ENCODE assay signal across 37 cellular contexts in the genomic region with DNA sequence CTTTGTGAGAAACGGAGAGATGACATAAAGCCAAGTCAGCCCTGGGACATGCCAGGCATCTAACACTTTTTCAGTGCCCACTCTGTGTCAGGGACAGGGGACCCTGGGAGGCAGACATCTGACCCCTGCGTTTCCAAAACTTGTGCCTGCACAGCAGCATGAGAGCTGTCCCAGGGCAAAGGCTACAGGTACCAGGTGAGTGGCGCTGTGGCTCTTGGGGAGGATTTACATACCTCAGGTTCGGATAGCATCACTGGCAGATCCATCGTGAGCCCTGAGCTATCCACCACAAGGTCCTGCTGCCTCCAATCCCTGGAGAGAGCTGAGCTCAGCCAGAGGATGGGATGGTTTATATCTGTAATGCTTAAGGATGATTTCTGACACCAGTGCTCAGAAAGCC. TPM values are rescaled to one million over a fixed set of nuclear protein-coding genes. Genes with fewer than 3 reads are reported as not detected.
DNase-seq lines count a peak whose midpoint lies in the region; ATAC-seq, FAIRE-seq and TF ChIP-seq lines count a peak whose summit lies in the region.
"Had no signal": no experiment of that assay in that cellular context is flagged by ENCODE, and none has a peak within 500 bp of the region (broad histone marks: within the 10 kb centered on the region; RNA-seq: fewer than 3 reads in every experiment).

No MANE protein-coding gene starts in this region.

- no peaks in the 10 kb centered on the region for H3K36me3 Mint-ChIP-seq in activated CD4-positive, alpha-beta T cell treated with anti-CD3 and anti-CD28 coated beads, Interleukin-2, amount 10 ng/mL, durations not matched to agents 24 days and 14 days (ENCODE audit: low read depth)
- H3K36me3 Mint-ChIP-seq in stimulated activated effector memory CD8-positive, alpha-beta T cell treated with anti-CD3 and anti-CD28 coated beads, Interleukin-12 subunit alpha, Interleukin-12 subunit beta, amount 100 ng/mL, for 72 hours, result no peaks in the 10 kb centered on the region
- H3K36me3 Mint-ChIP-seq: CD14-positive monocyte; CD4-positive, alpha-beta memory T cell; CD4-positive, CD25-positive, alpha-beta regulatory T cell; CD8-positive, alpha-beta memory T cell; CD8-positive, alpha-beta T cell had no signal

- ATAC-seq in stimulated activated effector memory CD8-positive, alpha-beta T cell treated with anti-CD3 and anti-CD28 coated beads, Interleukin-12 subunit alpha, Interleukin-12 subunit beta, amount 100 ng/mL, for 72 hours, result peak; percentile 31
- ATAC-seq in omental fat pad (ENCODE audit: low FRiP score), result no peak
- ATAC-seq: CD8-positive, alpha-beta T cell had no signal

- intact Hi-C loops in activated CD4-positive, alpha-beta T cell treated with anti-CD3 and anti-CD28 coated beads, Interleukin-2, amount 10 ng/mL, durations not matched to agents 24 days and 14 days (cut with micrococcal nuclease), result loop anchor here (10.0 kb wide), 1 partner anchor 445 kb away; no protein-coding TSS in a partner anchor
- intact Hi-C loops in esophagus muscularis mucosa (cut with DNase I), result no loop called here

- H3K27me3 ChIP-seq in bronchial epithelial cell (ENCODE audit: control insufficient read depth, insufficient read depth, low read length), result peaks cover 1% of the 10 kb centered on the region
- peaks cover 0 to 26% (median 0%) of the 10 kb centered on the region in 4 donors for H3K27me3 ChIP-seq in esophagus muscularis mucosa
- H3K27me3 ChIP-seq in MG63, result peaks cover 36% of the 10 kb centered on the region
- H3K27me3 ChIP-seq: BE2C; BLaER1; BLaER1 treated with 17β-estradiol and CSF1 and Interleukin-3, amounts not matched to agents 10 nM and 100 nM had no signal

- H3K4me3 Mint-ChIP-seq in activated CD4-positive, alpha-beta T cell treated with anti-CD3 and anti-CD28 coated beads, Interleukin-2, amount 10 ng/mL, durations not matched to agents 24 days and 14 days, result no peak overlapping the region
- H3K4me3 Mint-ChIP-seq in stimulated activated effector memory CD8-positive, alpha-beta T cell treated with anti-CD3 and anti-CD28 coated beads, Interleukin-12 subunit alpha, Interleukin-12 subunit beta, amount 100 ng/mL, for 72 hours, result no peak overlapping the region
- H3K4me3 Mint-ChIP-seq: B cell; CD14-positive monocyte; CD4-positive, alpha-beta memory T cell; CD4-positive, alpha-beta T cell; CD4-positive, CD25-positive, alpha-beta regulatory T cell; CD8-positive, alpha-beta memory T cell; CD8-positive, alpha-beta T cell had no signal

- TF ChIP-seq POLR2A in esophagus muscularis mucosa (IDR thresholded peaks at IDR 0.05; ENCODE audit: low read depth), result no peak

- H3K27ac Mint-ChIP-seq in activated CD4-positive, alpha-beta T cell treated with anti-CD3 and anti-CD28 coated beads, Interleukin-2, amount 10 ng/mL, durations not matched to agents 24 days and 14 days, result no peak overlapping the region
- no peak overlapping the region for H3K27ac Mint-ChIP-seq in stimulated activated effector memory CD8-positive, alpha-beta T cell treated with anti-CD3 and anti-CD28 coated beads, Interleukin-12 subunit alpha, Interleukin-12 subunit beta, amount 100 ng/mL, for 72 hours
- H3K27ac Mint-ChIP-seq: B cell; CD14-positive monocyte; CD4-positive, alpha-beta memory T cell; CD4-positive, alpha-beta T cell; CD4-positive, CD25-positive, alpha-beta regulatory T cell; CD8-positive, alpha-beta memory T cell; CD8-positive, alpha-beta T cell had no signal

- H3K4me3 ChIP-seq in bronchial epithelial cell (ENCODE audit: low read depth, low read length) (no peak overlapping the region), esophagus muscularis mucosa (no peak overlapping the region), MG63 (no peak overlapping the region)
- H3K4me3 ChIP-seq: A549; BLaER1; BLaER1 treated with 17β-estradiol and CSF1 and Interleukin-3, amounts not matched to agents 10 nM and 100 nM had no signal

- peak; percentile 48 for DNase-seq in activated CD4-positive, alpha-beta T cell treated with anti-CD3 and anti-CD28 coated beads, Interleukin-2, amount 10 ng/mL, durations not matched to agents 24 days and 14 days
- DNase-seq in activated CD4-positive, alpha-beta T cell treated with anti-CD3 and anti-CD28 coated beads, Interleukin-2, amount 50 U/mL, for 1 hour, result no peak
- DNase-seq in bronchial epithelial cell (ENCODE audit: low read depth) (no peak), esophagus muscularis mucosa (ENCODE audit: extremely low spot score) (peak; percentile 84), omental fat pad (ENCODE audit: low spot score) (no peak), MG63 (no peak), NCI-H748 (lab: John Stamatoyannopoulos, UW; ENCODE audit: unreplicated experiment) (no peak)
- DNase-seq in stimulated activated effector memory CD8-positive, alpha-beta T cell treated with anti-CD3 and anti-CD28 coated beads, Interleukin-12 subunit alpha, Interleukin-12 subunit beta, amount 100 ng/mL, for 72 hours (ENCODE audit: low spot score in 2 of 2), result no peak
- DNase-seq: 8988T; ACHN; AML-193; BE2C; C1 segment of cervical spinal cord; Caco-2; Calu3; CD4-positive, alpha-beta memory T cell; CD4-positive, alpha-beta T cell; CD4-positive, CD25-positive, alpha-beta regulatory T cell; CD8-positive, alpha-beta memory T cell; CD8-positive, alpha-beta T cell; COR-L47; DMS 273 treated with DMSO at 0.1 percent for 48 hours; DMS153; DMS53; DMS79; DMS79 treated with DMSO at 0.1 percent for 48 hours; DND-41; EL had no signal

- no peaks in the 10 kb centered on the region for H3K9me3 Mint-ChIP-seq in activated CD4-positive, alpha-beta T cell treated with anti-CD3 and anti-CD28 coated beads, Interleukin-2, amount 10 ng/mL, durations not matched to agents 24 days and 14 days
- H3K9me3 Mint-ChIP-seq in stimulated activated effector memory CD8-positive, alpha-beta T cell treated with anti-CD3 and anti-CD28 coated beads, Interleukin-12 subunit alpha, Interleukin-12 subunit beta, amount 100 ng/mL, for 72 hours, result no peaks in the 10 kb centered on the region
- H3K9me3 Mint-ChIP-seq: CD4-positive, alpha-beta memory T cell; CD4-positive, alpha-beta T cell; CD4-positive, CD25-positive, alpha-beta regulatory T cell; CD8-positive, alpha-beta memory T cell; CD8-positive, alpha-beta T cell had no signal

- H3K36me3 ChIP-seq in bronchial epithelial cell (ENCODE audit: control insufficient read depth, insufficient read depth, low read length), result no peaks in the 10 kb centered on the region
- H3K36me3 ChIP-seq in esophagus muscularis mucosa, result no peaks in the 10 kb centered on the region
- H3K36me3 ChIP-seq in MG63, result no peaks in the 10 kb centered on the region
- H3K36me3 ChIP-seq: BE2C; BLaER1; BLaER1 treated with 17β-estradiol and CSF1 and Interleukin-3, amounts not matched to agents 10 nM and 100 nM had no signal

- peak; percentile 43 for FAIRE-seq in bronchial epithelial cell (lab: Jason Lieb, UNC)
- FAIRE-seq: A204.1, A549, D721Med had no signal

- no peaks in the 10 kb centered on the region for H3K4me1 ChIP-seq in esophagus muscularis mucosa
- H3K4me1 ChIP-seq: A549; BE2C; BLaER1; BLaER1 treated with 17β-estradiol and CSF1 and Interleukin-3, amounts not matched to agents 10 nM and 100 nM; Caco-2 had no signal

- H3K4me1 Mint-ChIP-seq in activated CD4-positive, alpha-beta T cell treated with anti-CD3 and anti-CD28 coated beads, Interleukin-2, amount 10 ng/mL, durations not matched to agents 24 days and 14 days, result no peaks in the 10 kb centered on the region
- no peaks in the 10 kb centered on the region for H3K4me1 Mint-ChIP-seq in stimulated activated effector memory CD8-positive, alpha-beta T cell treated with anti-CD3 and anti-CD28 coated beads, Interleukin-12 subunit alpha, Interleukin-12 subunit beta, amount 100 ng/mL, for 72 hours
- H3K4me1 Mint-ChIP-seq: B cell; CD14-positive monocyte; CD4-positive, alpha-beta memory T cell; CD4-positive, CD25-positive, alpha-beta regulatory T cell; CD8-positive, alpha-beta memory T cell had no signal

- TF ChIP-seq CTCF in bronchial epithelial cell (IDR thresholded peaks at IDR 0.05; ENCODE audit: insufficient read depth, low read length, severe bottlenecking) (no peak), esophagus muscularis mucosa (IDR thresholded peaks at IDR 0.05) (no peak), omental fat pad (IDR thresholded peaks at IDR 0.05) (no peak)

- WGBS in esophagus muscularis mucosa, result 61% methylated on average over 4 of the region's 5 CpGs

- no peak for TF ChIP-seq EP300 in esophagus muscularis mucosa (IDR thresholded peaks at IDR 0.05)

- peaks cover 8% of the 10 kb centered on the region for H3K27me3 Mint-ChIP-seq in activated CD4-positive, alpha-beta T cell treated with anti-CD3 and anti-CD28 coated beads, Interleukin-2, amount 10 ng/mL, durations not matched to agents 24 days and 14 days

- no peaks in the 10 kb centered on the region for H3K9me3 ChIP-seq in esophagus muscularis mucosa
- H3K9me3 ChIP-seq in MG63, result no peaks in the 10 kb centered on the region
- H3K9me3 ChIP-seq: A549; BE2C; BLaER1; BLaER1 treated with 17β-estradiol and CSF1 and Interleukin-3, amounts not matched to agents 10 nM and 100 nM; Caco-2 had no signal

- no peak overlapping the region for H3K27ac ChIP-seq in esophagus muscularis mucosa (replicated peaks in 1 of 4)
- H3K27ac ChIP-seq: 22Rv1; A549; BLaER1; BLaER1 treated with 17β-estradiol and CSF1 and Interleukin-3, amounts not matched to agents 10 nM and 100 nM; C4-2B had no signal

RNA-seq across cellular contexts. Expression of a gene that starts 52.4 kb away (rescaled TPM):
- total RNA-seq in activated CD4-positive, alpha-beta T cell treated with anti-CD3 and anti-CD28 coated beads, Interleukin-2, amount 10 ng/mL, durations not matched to agents 24 days and 14 days, result 0.42 TPM in 1 of 2 replicates, not detected in the other
- total RNA-seq in bronchial epithelial cell (0.26 TPM in 1 of 2 replicates, not detected in the other), esophagus muscularis mucosa (under 1 TPM in 3 of 4 donors, not detected in 1; 0.33 to 0.78 (median 0.34) TPM), omental fat pad (under 1 TPM in 1 of 4 donors, not detected in 3; 0.32 TPM)
- total RNA-seq in MG63 (2014; rRNA removed; shearing (Covaris generic); ENCODE audit: low replicate concordance), result not detected in 2 replicates
- total RNA-seq: Calu3; CD4-positive, alpha-beta memory T cell; CD4-positive, alpha-beta T cell had no signal

Comparison
In these comparisons a context has a peak if more than half of its experiments do, and no peak if none do; other contexts are left out.
1. DNase-seq: peak in activated CD4-positive, alpha-beta T cell treated with anti-CD3 and anti-CD28 coated beads, Interleukin-2, amount 10 ng/mL, durations not matched to agents 24 days and 14 days (single experiment) and esophagus muscularis mucosa (single experiment); none in activated CD4-positive, alpha-beta T cell treated with anti-CD3 and anti-CD28 coated beads, Interleukin-2, amount 50 U/mL, for 1 hour (single experiment), bronchial epithelial cell (single experiment), stimulated activated effector memory CD8-positive, alpha-beta T cell treated with anti-CD3 and anti-CD28 coated beads, Interleukin-12 subunit alpha, Interleukin-12 subunit beta, amount 100 ng/mL, for 72 hours (0 of 2), omental fat pad (single experiment), MG63 (single experiment) and NCI-H748 (single experiment).